Comparison of ENCODE assay signal across 21 cellular contexts in the genomic region with DNA sequence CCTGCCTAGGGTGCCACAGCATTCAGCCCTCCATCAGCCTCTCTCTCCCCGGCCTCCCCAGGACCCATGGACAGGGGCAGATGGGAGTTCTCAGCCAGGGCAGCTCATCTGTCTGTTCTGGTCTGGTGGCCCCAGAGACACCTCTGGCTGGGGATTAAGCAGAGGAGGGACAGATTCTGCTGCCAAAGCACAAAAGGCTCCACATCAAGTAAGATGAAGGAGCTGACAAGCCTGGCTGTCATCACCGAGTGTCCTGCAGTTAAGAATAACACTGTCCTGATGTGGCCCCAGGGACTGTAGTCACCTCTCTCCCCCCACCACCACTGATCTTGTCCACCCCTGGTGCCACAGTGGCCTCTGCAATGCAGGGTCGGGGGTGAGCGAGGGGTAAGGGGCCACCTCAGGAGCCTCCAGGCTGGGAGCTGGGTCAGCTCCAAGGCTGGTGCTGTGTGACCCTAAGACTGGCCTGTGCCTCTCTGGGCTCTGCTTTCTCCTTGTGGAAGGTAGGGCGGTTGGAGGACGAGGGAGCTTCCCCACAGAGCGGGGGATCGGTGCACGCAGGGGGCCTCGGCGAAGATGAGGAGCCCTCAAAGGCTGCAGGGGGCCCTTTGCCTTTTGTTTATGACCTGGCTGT. TPM values are rescaled to one million over a fixed set of nuclear protein-coding genes. Genes with fewer than 3 reads are reported as not detected.
A peak's percentile ranks its signal among the peaks of the same experiment; 100 is the strongest.
DNase-seq lines count a peak whose midpoint lies in the region; ATAC-seq and TF ChIP-seq lines count a peak whose summit lies in the region.
"Had no signal": no experiment of that assay in that cellular context is flagged by ENCODE, and none has a peak within 500 bp of the region (broad histone marks: within the 10 kb centered on the region; RNA-seq: fewer than 3 reads in every experiment).

No MANE protein-coding gene starts in this region.

- H3K36me3 ChIP-seq in right atrium auricular region (no peaks in the 10 kb centered on the region), HEK293 (ENCODE audit: control insufficient read depth in 2 of 2, insufficient read depth in 1 of 2, low read length in 2 of 2) (no peaks in the 10 kb centered on the region), gastrocnemius medialis (no peaks in the 10 kb centered on the region)

- H3K4me3 Mint-ChIP-seq in progenitor cell of endocrine pancreas (ENCODE audit: low read depth): no peak overlapping the region
- H3K4me3 Mint-ChIP-seq: CD4-positive, alpha-beta T cell had no signal

- no peaks in the 10 kb centered on the region for H3K36me3 Mint-ChIP-seq in progenitor cell of endocrine pancreas (ENCODE audit: insufficient read depth)

- in situ Hi-C loops in gastrocnemius medialis (cut with MboI; ENCODE audit: low sequenced_read_pairs in 4 of 4): loop anchor here in 3 of 4 donors (10.0 kb wide), 2 partner anchors 316 to 386 kb away; a partner anchor contains a TSS

- no peak for DNase-seq in Right ventricle myocardium superior
- no peak for DNase-seq in right atrium auricular region (ENCODE audit: low spot score)
- no peak for DNase-seq in left ventricle myocardium superior
- DNase-seq in gastrocnemius medialis: no peak
- DNase-seq in MV-4-11 (lab: John Stamatoyannopoulos, UW): no peak
- DNase-seq in progenitor cell of endocrine pancreas (ENCODE audit: low spot score, unreplicated experiment): no peak
- DNase-seq: CD4-positive, alpha-beta T cell; COR-L47; DMS79; GM23248; HCEC 1CT; NCI-H1105 treated with DMSO at 0.1 percent for 48 hours; NCI-H2029 treated with DMSO at 0.1 percent for 48 hours; NCI-H226; NCI-H774; SHP77 had no signal

- no peak overlapping the region for H3K27ac ChIP-seq in right atrium auricular region
- H3K27ac ChIP-seq in HEK293 (ENCODE audit: extremely low read depth, low read depth, low read length): no peak overlapping the region
- no peak overlapping the region for H3K27ac ChIP-seq in gastrocnemius medialis
- H3K27ac ChIP-seq: GM23248, KMS-11 had no signal

- POLR2A ChIA-PET in HEK293 (lab: Yijun Ruan, JAX): no interaction called here

- ATAC-seq in Right ventricle myocardium superior (ENCODE audit: poor library complexity) (peak; percentile 80), left ventricle myocardium superior (peak; percentile 62), gastrocnemius medialis (peak; percentile 53 to 72), GM21529 (IDR thresholded peaks at IDR 0.05; ENCODE audit: unreplicated experiment) (no peak)
- ATAC-seq: GM12878 had no signal

- H3K9me3 Mint-ChIP-seq in progenitor cell of endocrine pancreas (ENCODE audit: low read depth): no peaks in the 10 kb centered on the region
- H3K9me3 Mint-ChIP-seq: CD4-positive, alpha-beta T cell had no signal

- no peaks in the 10 kb centered on the region for H3K27me3 ChIP-seq in right atrium auricular region
- H3K27me3 ChIP-seq in gastrocnemius medialis: no peaks in the 10 kb centered on the region

- H3K9me3 ChIP-seq in right atrium auricular region (no peaks in the 10 kb centered on the region), HEK293 (ENCODE audit: control insufficient read depth, insufficient read depth, low read depth, low read length) (no peaks in the 10 kb centered on the region), gastrocnemius medialis (no peaks in the 10 kb centered on the region)

- no peaks in the 10 kb centered on the region for H3K4me1 Mint-ChIP-seq in progenitor cell of endocrine pancreas (ENCODE audit: low read depth)

- H3K4me1 ChIP-seq in right atrium auricular region (peaks cover 0 to 32% of the 10 kb centered on the region in 2 donors), HEK293 (ENCODE audit: control insufficient read depth, insufficient read depth, low read length) (no peaks in the 10 kb centered on the region), gastrocnemius medialis (peaks cover 0 to 20% of the 10 kb centered on the region in 2 donors)

- no peak for TF ChIP-seq CTCF in right atrium auricular region (IDR thresholded peaks at IDR 0.05)
- no peak for TF ChIP-seq CTCF in HEK293 (tag by site-specific recombination; IDR thresholded peaks at IDR 0.05)
- no peak for TF ChIP-seq CTCF in gastrocnemius medialis (IDR thresholded peaks at IDR 0.05 in 4 of 5, conservative IDR thresholded peaks at IDR 0.05 in 1 of 5)
- no peak for TF ChIP-seq CTCF in progenitor cell of endocrine pancreas (IDR thresholded peaks at IDR 0.05; ENCODE audit: unreplicated experiment)

- CTCF ChIA-PET in HEK293 (lab: Yijun Ruan, JAX): interaction anchor here (9.1 kb wide), 1 partner anchor 384 kb away, joined by 105 read pairs; a partner anchor contains a TSS

- intact Hi-C loops in Right ventricle myocardium superior (cut with DNase I) (loop anchor here (5.0 to 10.0 kb wide), 3 partner anchors 206 to 386 kb away; a partner anchor contains a TSS), left ventricle myocardium superior (cut with micrococcal nuclease) (loop anchor here (10.0 kb wide), 1 partner anchor 316 kb away; no protein-coding TSS in a partner anchor), gastrocnemius medialis (cut with DNase I; ENCODE audit: low total_unique reads) (no loop called here)

- H3K27ac Mint-ChIP-seq in progenitor cell of endocrine pancreas: no peak overlapping the region
- H3K27ac Mint-ChIP-seq: CD4-positive, alpha-beta T cell had no signal

- peaks cover 9% of the 10 kb centered on the region for H3K27me3 Mint-ChIP-seq in progenitor cell of endocrine pancreas
- H3K27me3 Mint-ChIP-seq: CD4-positive, alpha-beta T cell had no signal

- no peak overlapping the region for H3K4me3 ChIP-seq in right atrium auricular region
- H3K4me3 ChIP-seq in HEK293 (ENCODE audit: low read depth, low read length): no peak overlapping the region
- no peak overlapping the region for H3K4me3 ChIP-seq in gastrocnemius medialis
- H3K4me3 ChIP-seq: GM12878, GM23248 had no signal

- no peak for TF ChIP-seq POLR2A in gastrocnemius medialis (IDR thresholded peaks at IDR 0.05)

TF ChIP-seq in HEK293, 187 proteins besides CTCF, POLR2A, EP300 and RAD21:
- TF ChIP-seq ZIC2 (tag by site-specific recombination; IDR thresholded peaks at IDR 0.05) (peak; percentile 18; the same call in 1 of the 2 replicates), ZNF624 (tag by site-specific recombination; IDR thresholded peaks at IDR 0.05) (no peak), ZNF768 (tag by site-specific recombination; IDR thresholded peaks at IDR 0.05) (0 out of 2 replicates have a peak, but pooled peaks have one; percentile 63)

RNA-seq across cellular contexts. Expression of a gene that starts 18.7 kb away (rescaled TPM):
- total RNA-seq in Right ventricle myocardium superior (0.05 TPM), right atrium auricular region (1 to 10 TPM in 1 of 2 donors, not detected in 1; 1.3 TPM), left ventricle myocardium superior (0.07 TPM), gastrocnemius medialis (not detected), progenitor cell of endocrine pancreas (0.07 TPM in 1 of 2 replicates, not detected in the other)
- total RNA-seq: GM23248, HT1080 had no signal
